ENCODE assay signal across 1 cellular context in the genomic region with DNA sequence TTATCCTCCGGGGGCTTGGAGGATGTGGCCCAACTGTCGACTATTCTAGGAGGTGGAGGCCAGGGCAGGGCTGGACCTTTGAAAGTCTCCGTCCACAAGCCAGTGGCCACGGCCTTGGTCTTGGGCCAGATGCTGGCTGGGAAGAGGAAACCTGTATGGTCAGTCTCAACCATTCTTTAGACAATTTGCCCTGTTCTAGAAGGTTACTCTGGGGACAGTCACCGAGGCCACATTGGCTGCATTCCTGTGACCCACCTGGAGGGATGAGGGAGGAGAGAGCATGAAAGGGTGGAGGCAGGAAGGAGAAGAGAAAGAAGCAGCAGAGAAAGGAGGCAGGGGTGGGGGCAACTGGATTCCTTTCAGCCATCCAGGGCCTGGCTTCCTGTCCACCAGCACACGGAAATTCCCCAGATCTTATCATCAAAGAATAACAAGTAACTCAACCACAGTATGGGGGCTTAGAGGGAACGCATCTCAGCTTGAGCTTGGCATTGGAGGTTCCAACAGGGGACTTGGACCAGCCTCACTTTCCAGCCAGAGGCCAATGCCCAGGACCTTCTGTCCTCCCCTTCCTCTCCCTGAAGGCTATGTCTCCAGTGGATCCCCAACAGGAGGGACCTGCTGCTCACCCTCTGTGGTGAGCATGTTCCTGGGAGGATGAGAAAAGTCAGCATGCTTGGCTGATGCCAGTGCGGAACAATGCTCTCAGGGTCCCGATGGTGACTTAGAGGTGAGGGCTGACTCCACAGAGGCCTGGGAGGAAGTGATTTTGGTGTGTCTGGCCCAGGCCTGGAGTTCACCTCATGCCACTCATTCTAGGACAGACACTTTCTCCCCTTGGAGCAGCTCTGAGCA.
TF ChIP-seq lines count a peak whose summit lies in the region.

No MANE protein-coding gene starts in this region.

TF ChIP-seq in endothelial cell of umbilical vein, 7 proteins besides CTCF, POLR2A, EP300 and RAD21 (continued from another document):
- TF ChIP-seq FOS (IDR thresholded peaks at IDR 0.05; ENCODE audit: borderline replicate concordance, insufficient read depth, low read length) = peak; percentile 32
- no peak for TF ChIP-seq EZH2 (IDR thresholded peaks at IDR 0.05; ENCODE audit: borderline replicate concordance, low read depth, low read length, severe bottlenecking)
- peak; percentile 100 for TF ChIP-seq GATA2 (IDR thresholded peaks at IDR 0.05; ENCODE audit: insufficient read depth, insufficient read length, low read depth, low read length)
- TF ChIP-seq JUN (IDR thresholded peaks at IDR 0.05; ENCODE audit: borderline replicate concordance, insufficient read depth, insufficient read length, low read depth) = no peak
- TF ChIP-seq, protein P1, sequence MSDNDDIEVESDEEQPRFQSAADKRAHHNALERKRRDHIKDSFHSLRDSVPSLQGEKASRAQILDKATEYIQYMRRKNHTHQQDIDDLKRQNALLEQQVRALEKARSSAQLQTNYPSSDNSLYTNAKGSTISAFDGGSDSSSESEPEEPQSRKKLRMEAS (IDR thresholded peaks at IDR 0.05; ENCODE audit: insufficient read depth, insufficient read length) = no peak
TF ChIP-seq in endothelial cell of umbilical vein: peak in this region for 4.
